ENCODE assay signal across 13 cellular contexts in the genomic region with DNA sequence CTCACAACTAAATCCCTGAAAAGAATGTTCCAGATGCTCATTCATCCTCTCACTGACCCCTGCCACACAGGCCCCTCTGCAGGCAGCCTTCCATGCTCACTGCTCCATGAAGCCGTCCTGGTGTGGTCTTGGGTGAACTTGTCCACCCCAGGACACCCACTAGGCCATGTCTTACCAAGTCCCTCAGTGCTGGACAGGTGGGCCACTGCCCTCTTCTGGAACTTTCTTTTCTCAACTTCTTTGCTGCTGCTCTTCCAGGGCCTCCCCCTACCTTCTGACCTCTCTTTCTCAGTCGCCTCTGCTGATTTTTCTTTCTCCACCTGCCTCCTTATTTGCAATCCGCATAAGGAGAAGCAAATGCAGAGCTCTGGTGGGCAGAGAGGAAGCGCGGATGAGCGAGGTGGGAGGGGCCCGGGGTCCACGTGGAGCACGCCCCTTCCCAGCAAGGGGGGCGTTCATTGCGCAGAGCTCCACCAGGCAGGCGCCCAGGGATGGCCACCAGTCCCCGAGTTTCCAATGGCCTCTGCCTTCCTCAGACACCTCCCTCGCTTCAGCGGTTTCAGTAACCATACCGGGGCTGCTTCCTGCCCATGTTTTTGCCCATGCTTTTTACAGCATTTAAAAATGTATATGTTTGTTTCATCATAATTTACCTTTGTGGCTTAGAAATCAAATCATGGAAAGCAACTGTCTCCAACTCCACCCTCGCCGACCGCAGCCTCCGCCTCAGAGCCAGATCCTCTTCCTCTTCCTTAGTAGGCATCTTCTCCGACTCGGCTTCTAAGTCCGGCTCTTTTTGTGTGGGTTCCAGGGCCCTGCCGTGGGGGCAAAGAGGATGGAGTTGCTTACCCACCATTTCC.
DNase-seq lines count a peak whose midpoint lies in the region; ATAC-seq, FAIRE-seq and TF ChIP-seq lines count a peak whose summit lies in the region.
"Had no signal": no experiment of that assay in that cellular context is flagged by ENCODE, and none has a peak within 500 bp of the region (broad histone marks: within the 10 kb centered on the region; RNA-seq: fewer than 3 reads in every experiment).

No MANE protein-coding gene starts in this region.

- no peak overlapping the region for H2AFZ ChIP-seq in H1 (ENCODE audit: low read length)

- no peak overlapping the region for H3K27ac ChIP-seq in H1 (ENCODE audit: low read depth, low read length)

- H2AK5ac ChIP-seq in H1 (ENCODE audit: low read depth, low read length), result peak overlapping the region; percentile 29; the same call in 1 of the 2 replicates

- H2BK5ac ChIP-seq in H1 (ENCODE audit: low read depth, low read length), result no peak overlapping the region; the same call in 1 of the 2 replicates

- 84% methylated on average over 23 of the region's 24 CpGs; no CpG with 5 or more reads in 1 of the 2 experiments for WGBS in H1 (ENCODE audit: extremely low coverage in 1 of 2, insufficient coverage in 1 of 2, insufficient read length in 1 of 2, insufficient replicate concordance in 2 of 2, low coverage in 1 of 2, low lambda C conversion rate in 2 of 2, missing lambda C conversion rate in 1 of 2), 2 experiments

- TF ChIP-seq CTCF in activated B cell treated with CpG ODN at 0.5 μM for 24 hours (IDR thresholded peaks at IDR 0.05), result no peak
- peak in 1 of 3 experiments; percentile 11; a peak in 1 of 4 replicates for TF ChIP-seq CTCF in H1 (IDR thresholded peaks at IDR 0.05; ENCODE audit: control extremely low read depth in 1 of 3, insufficient read depth in 1 of 3, low read depth in 1 of 3, low read length in 3 of 3)

- FAIRE-seq in H1 (lab: Jason Lieb, UNC), result no peak

- H3K4me3 ChIP-seq in H7 (ENCODE audit: insufficient read depth, low read depth, low read length), result no peak overlapping the region
- H3K4me3 ChIP-seq in H1 (ENCODE audit: extremely low read depth in 1 of 4, insufficient read depth in 2 of 4, low read depth in 3 of 4, low read length in 4 of 4), result no peak overlapping the region

- no peaks in the 10 kb centered on the region for H3K79me2 ChIP-seq in H1 (ENCODE audit: control insufficient read depth in 1 of 2, insufficient read depth in 2 of 2, low read length in 2 of 2)

- H3K4me3 Mint-ChIP-seq in activated B cell treated with CpG ODN at 0.5 μM for 24 hours, result peak overlapping the region; percentile 78
- H3K4me3 Mint-ChIP-seq: HFFc6 had no signal

- no peak overlapping the region for H4K5ac ChIP-seq in H1 (ENCODE audit: insufficient read length, low read depth, low read length)

- H3K79me1 ChIP-seq in H1 (ENCODE audit: low read depth, low read length), result no peaks in the 10 kb centered on the region

- no peak for TF ChIP-seq POLR2A in H1 (IDR thresholded peaks at IDR 0.05; ENCODE audit: control extremely low read depth in 1 of 2, low read depth in 2 of 2, low read length in 2 of 2)

- H4K20me1 ChIP-seq in H1 (replicated peaks in 1 of 2; ENCODE audit: control insufficient read depth in 1 of 2, insufficient read depth in 2 of 2, low read length in 2 of 2), result no peaks in the 10 kb centered on the region

- peak; percentile 62 for ATAC-seq in activated B cell treated with CpG ODN at 0.5 μM for 24 hours (ENCODE audit: low read depth)
- ATAC-seq in HG03135 (IDR thresholded peaks at IDR 0.05; ENCODE audit: unreplicated experiment), result no peak
- ATAC-seq in GM19452 (IDR thresholded peaks at IDR 0.05; ENCODE audit: unreplicated experiment), result no peak

- peaks cover 28% of the 10 kb centered on the region for H3K4me1 Mint-ChIP-seq in activated B cell treated with CpG ODN at 0.5 μM for 24 hours

- no peak overlapping the region for H3K23ac ChIP-seq in H1 (ENCODE audit: insufficient read length)

- POLR2A ChIA-PET in activated B cell treated with CpG ODN at 0.5 μM for 24 hours (lab: Charles Lee), result interaction anchor here (1.5 kb wide), 1 partner anchor 24 kb away, joined by 4 read pairs; no protein-coding TSS in a partner anchor
- POLR2A ChIA-PET in H1 (lab: Charles Lee; ENCODE audit: partially characterized antibody), result no interaction called here

- H3K23me2 ChIP-seq in H1 (ENCODE audit: low read depth, low read length), result no peaks in the 10 kb centered on the region; the same call in 1 of the 2 replicates

- H3K4me1 ChIP-seq in H1 (replicated peaks in 1 of 4; ENCODE audit: control insufficient read depth in 3 of 4, insufficient read depth in 4 of 4, low read length in 3 of 4), result peaks cover 0 to 2% (median 0%) of the 10 kb centered on the region in 4 experiments; a peak in 1 of 7 replicates
- H3K4me1 ChIP-seq: Peyer's patch had no signal

- no peak overlapping the region for H3K9ac ChIP-seq in H1 (replicated peaks in 1 of 4; ENCODE audit: extremely low read depth in 1 of 4, low read depth in 3 of 4, low read length in 3 of 4)

- peaks cover 10% of the 10 kb centered on the region for H3K9me3 Mint-ChIP-seq in activated B cell treated with CpG ODN at 0.5 μM for 24 hours

- peak overlapping the region; percentile 68; the same call in 1 of the 2 replicates for H4K8ac ChIP-seq in H1 (ENCODE audit: extremely low read depth, insufficient read depth, low read length)

- no peak overlapping the region for H2BK20ac ChIP-seq in H1 (ENCODE audit: low read length)

- no peak overlapping the region for H4K91ac ChIP-seq in H1 (replicated peaks; ENCODE audit: insufficient read length, low read length)

- peak overlapping the region; percentile 92; the same call in 1 of the 2 replicates for H2BK15ac ChIP-seq in H1 (ENCODE audit: low read length)

- peaks cover 12 to 13% of the 10 kb centered on the region in 2 experiments for H3K9me3 ChIP-seq in H1 (ENCODE audit: insufficient read depth in 2 of 2, low read depth in 1 of 2, low read length in 1 of 2)

- DNase-seq in AML-193 (lab: John Stamatoyannopoulos, UW) (peak; percentile 13 to 34), H7 (peak; percentile 79), activated B cell treated with CpG ODN at 0.5 μM for 24 hours (no peak), H1 (ENCODE audit: low read depth in 1 of 2, low spot score in 2 of 2) (no peak), NCI-H1694 treated with DMSO at 0.1 percent for 48 hours (lab: John Stamatoyannopoulos, UW) (no peak), NCI-H2107 treated with DMSO at 0.1 percent for 48 hours (lab: John Stamatoyannopoulos, UW; ENCODE audit: unreplicated experiment) (no peak)
- DNase-seq: cortex of kidney, HFFc6, NCI-H2029, Peyer's patch, T1000 had no signal

- H3K36me3 ChIP-seq in H7 (replicated peaks; ENCODE audit: control insufficient read depth, insufficient read depth, low read length), result no peaks in the 10 kb centered on the region
- H3K36me3 ChIP-seq in H1 (ENCODE audit: control insufficient read depth in 2 of 4, insufficient read depth in 4 of 4, low read length in 3 of 4), result no peaks in the 10 kb centered on the region; a peak in 1 of 8 replicates
- H3K36me3 ChIP-seq: Peyer's patch had no signal

- no peaks in the 10 kb centered on the region for H3K27me3 ChIP-seq in H7 (ENCODE audit: control insufficient read depth, insufficient read depth, low read length)
- H3K27me3 ChIP-seq in H1 (replicated peaks in 1 of 4; ENCODE audit: control insufficient read depth in 3 of 4, extremely low read depth in 1 of 4, insufficient read depth in 3 of 4, low read length in 3 of 4), result no peaks in the 10 kb centered on the region
- H3K27me3 ChIP-seq: Peyer's patch had no signal

- H3K4me2 ChIP-seq in H1 (ENCODE audit: insufficient read depth in 1 of 2, low read depth in 2 of 2, low read length in 2 of 2), result no peak overlapping the region

- H3K27me3 Mint-ChIP-seq in activated B cell treated with CpG ODN at 0.5 μM for 24 hours, result no peaks in the 10 kb centered on the region

- H3K4ac ChIP-seq in H1 (replicated peaks; ENCODE audit: insufficient read length, low read depth, low read length), result no peak overlapping the region

- TF ChIP-seq RAD21 in H1 (IDR thresholded peaks at IDR 0.05 in 1 of 2, conservative IDR thresholded peaks at IDR 0.05 in 1 of 2; ENCODE audit: low read depth in 2 of 2, low read length in 2 of 2), result peak in 1 of 2 experiments; percentile 22; a peak in 1 of 4 replicates

- H3K27ac Mint-ChIP-seq in activated B cell treated with CpG ODN at 0.5 μM for 24 hours, result peak overlapping the region; percentile 70
- H3K27ac Mint-ChIP-seq: HFFc6 had no signal

- H2BK120ac ChIP-seq in H1 (replicated peaks; ENCODE audit: low read depth, low read length), result no peak overlapping the region

- intact Hi-C loops in activated B cell treated with CpG ODN at 0.5 μM for 24 hours (cut with micrococcal nuclease), result no loop called here

- TF ChIP-seq EP300 in H1 (IDR thresholded peaks at IDR 0.05; ENCODE audit: borderline replicate concordance in 1 of 2, low read depth in 2 of 2, low read length in 2 of 2), result no peak

- no peak overlapping the region for H3K56ac ChIP-seq in H1 (replicated peaks; ENCODE audit: insufficient read length, low read depth, low read length)

- peaks cover 11% of the 10 kb centered on the region for H3K36me3 Mint-ChIP-seq in activated B cell treated with CpG ODN at 0.5 μM for 24 hours (ENCODE audit: low read depth)

- H2BK12ac ChIP-seq in H1 (ENCODE audit: low read depth, low read length), result 0 out of 2 replicates have a peak overlapping the region, but pooled peaks have one; percentile 80

- CTCF ChIA-PET in activated B cell treated with CpG ODN at 0.5 μM for 24 hours (lab: Charles Lee), result no interaction called here
- CTCF ChIA-PET in H1 (lab: Charles Lee; ENCODE audit: partially characterized antibody), result interaction anchor here (0.6 to 1.6 kb wide), 4 partner anchors 114 to 196 kb away, joined by 3 to 4 read pairs (median 4); no protein-coding TSS in a partner anchor

- H3K14ac ChIP-seq in H1 (ENCODE audit: insufficient read length), result no peak overlapping the region

- no peak overlapping the region; the same call in 1 of the 2 replicates for H3K18ac ChIP-seq in H1 (ENCODE audit: extremely low read depth, low read length)

TF ChIP-seq in H1, 55 proteins besides CTCF, POLR2A, EP300 and RAD21 (continues in another document):
- no peak for TF ChIP-seq CREB1 (IDR thresholded peaks at IDR 0.05)
- TF ChIP-seq GTF2F1 (IDR thresholded peaks at IDR 0.05; ENCODE audit: borderline replicate concordance, low read depth, low read length), result no peak
- TF ChIP-seq ZNF274 (IDR thresholded peaks at IDR 0.05; ENCODE audit: borderline replicate concordance, extremely low read depth, low read length), result no peak
- no peak for TF ChIP-seq EGR1 (IDR thresholded peaks at IDR 0.05; ENCODE audit: borderline replicate concordance, low read depth, low read length)
- TF ChIP-seq KDM5A (IDR thresholded peaks at IDR 0.05; ENCODE audit: low read length), result no peak
- TF ChIP-seq KDM4A (IDR thresholded peaks at IDR 0.05; ENCODE audit: low read depth, low read length, severe bottlenecking), result no peak
- no peak for TF ChIP-seq CBX5 (IDR thresholded peaks at IDR 0.05; ENCODE audit: low read depth, low read length)
- TF ChIP-seq MAX (IDR thresholded peaks at IDR 0.05), result no peak; the same call in 1 of the 2 replicates
- no peak for TF ChIP-seq POLR2AphosphoS5 (IDR thresholded peaks at IDR 0.05; ENCODE audit: low read depth, low read length)
- TF ChIP-seq MAFK (IDR thresholded peaks at IDR 0.05; ENCODE audit: low read depth, low read length), result no peak
- no peak for TF ChIP-seq JUN (IDR thresholded peaks at IDR 0.05; ENCODE audit: low read depth, low read length)

Comparison
In these comparisons a context has a peak if more than half of its experiments do, and no peak if none do; other contexts are left out.
1. DNase-seq: peak in AML-193 (2 of 2) and H7 (single experiment); none in activated B cell treated with CpG ODN at 0.5 μM for 24 hours (single experiment), H1 (0 of 2), NCI-H1694 treated with DMSO at 0.1 percent for 48 hours (single experiment) and NCI-H2107 treated with DMSO at 0.1 percent for 48 hours (single experiment).